15 cellular contexts compared by ENCODE assay signal in genomic region chr19:40358773-40359172, GRCh38. TPM values are rescaled to one million over a fixed set of nuclear protein-coding genes. Genes with fewer than 3 reads are reported as not detected.
DNase-seq lines count a peak whose midpoint lies in the region; ATAC-seq and TF ChIP-seq lines count a peak whose summit lies in the region.
"Had no signal": no experiment of that assay in that cellular context is flagged by ENCODE, and none has a peak within 500 bp of the region (broad histone marks: within the 10 kb centered on the region; RNA-seq: fewer than 3 reads in every experiment).

No MANE protein-coding gene starts in this region.

- peak; percentile 60 for ATAC-seq in GM19395 (IDR thresholded peaks at IDR 0.05; ENCODE audit: unreplicated experiment)
- peak; percentile 56 to 74 for ATAC-seq in lower lobe of right lung
- ATAC-seq: PC-3 had no signal

- no peaks in the 10 kb centered on the region for H3K9me3 ChIP-seq in BLaER1 treated with 17β-estradiol and CSF1 and Interleukin-3, amounts not matched to agents 10 nM and 100 nM (replicated peaks in 1 of 11)
- H3K9me3 ChIP-seq in lower lobe of right lung, result no peaks in the 10 kb centered on the region
- H3K9me3 ChIP-seq in smooth muscle cell (replicated peaks; ENCODE audit: low read depth), result no peaks in the 10 kb centered on the region
- H3K9me3 ChIP-seq: adrenal gland had no signal

- H3K27ac ChIP-seq in BLaER1 treated with 17β-estradiol and CSF1 and Interleukin-3, amounts not matched to agents 10 nM and 100 nM, result peak overlapping the region; percentile 38 to 81 (median 73); a peak in 21 of 22 replicates
- H3K27ac ChIP-seq in lower lobe of right lung, result no peak overlapping the region
- no peak overlapping the region for H3K27ac ChIP-seq in smooth muscle cell (ENCODE audit: low read depth)

- peak overlapping the region; percentile 71 to 97 (median 85) for H3K4me2 ChIP-seq in BLaER1 treated with 17β-estradiol and CSF1 and Interleukin-3, amounts not matched to agents 10 nM and 100 nM
- H3K4me2 ChIP-seq in smooth muscle cell, result no peak overlapping the region

- H2AFZ ChIP-seq in smooth muscle cell (ENCODE audit: low read depth), result no peak overlapping the region

- peaks cover 12% of the 10 kb centered on the region for H3K79me2 ChIP-seq in smooth muscle cell (ENCODE audit: low read depth)

- H3K36me3 ChIP-seq in BLaER1 treated with 17β-estradiol and CSF1 and Interleukin-3, amounts not matched to agents 10 nM and 100 nM, result peaks cover 0 to 14% (median 0%) of the 10 kb centered on the region in 11 experiments; a peak in 2 of 22 replicates
- peaks cover 10% of the 10 kb centered on the region for H3K36me3 ChIP-seq in lower lobe of right lung
- H3K36me3 ChIP-seq in smooth muscle cell (ENCODE audit: low read depth), result no peaks in the 10 kb centered on the region

- H3K9ac ChIP-seq in BLaER1 treated with 17β-estradiol and CSF1 and Interleukin-3, amounts not matched to agents 10 nM and 100 nM, result peak overlapping the region; percentile 40 to 69 (median 59); a peak in 18 of 22 replicates
- H3K9ac ChIP-seq in smooth muscle cell (ENCODE audit: low read depth), result no peak overlapping the region

- WGBS in smooth muscle cell (ENCODE audit: low lambda C conversion rate), result 100% methylated on average over 5 of the region's 5 CpGs

- DNase-seq in OCI-M1 (lab: John Stamatoyannopoulos, UW), result peak; percentile 69
- no peak for DNase-seq in lower lobe of right lung
- DNase-seq in activated CD4-positive, alpha-beta T cell treated with anti-CD3 and anti-CD28 coated beads for 4 hours, result no peak
- DNase-seq in NCI-H345 (lab: John Stamatoyannopoulos, UW), result no peak
- no peak for DNase-seq in smooth muscle cell (lab: John Stamatoyannopoulos, UW; ENCODE audit: unreplicated experiment)
- DNase-seq in activated CD8-positive, alpha-beta memory T cell treated with anti-CD3 and anti-CD28 coated beads for 24 hours, result no peak
- DNase-seq: GOT3, kidney, NCI-H1930, PC-3, T1000 had no signal

- peaks cover 0 to 52% (median 22%) of the 10 kb centered on the region in 11 experiments; a peak in 9 of 22 replicates for H4K20me1 ChIP-seq in BLaER1 treated with 17β-estradiol and CSF1 and Interleukin-3, amounts not matched to agents 10 nM and 100 nM
- H4K20me1 ChIP-seq in smooth muscle cell (ENCODE audit: low read depth), result peaks cover 31% of the 10 kb centered on the region

- peaks cover 46 to 85% (median 81%) of the 10 kb centered on the region in 10 experiments for H3K4me1 ChIP-seq in BLaER1 treated with 17β-estradiol and CSF1 and Interleukin-3, amounts not matched to agents 10 nM and 100 nM
- peaks cover 39% of the 10 kb centered on the region for H3K4me1 ChIP-seq in lower lobe of right lung
- H3K4me1 ChIP-seq in smooth muscle cell (ENCODE audit: low read depth), result no peaks in the 10 kb centered on the region

- no peaks in the 10 kb centered on the region for H3F3A ChIP-seq in smooth muscle cell (ENCODE audit: low read depth)

- intact Hi-C loops in lower lobe of right lung (cut with DNase I), result no loop called here

- H3K4me3 ChIP-seq in BLaER1 treated with 17β-estradiol and CSF1 and Interleukin-3, amounts not matched to agents 10 nM and 100 nM, result peak overlapping the region in 5 of 10 experiments; percentile 14 to 41 (median 22); a peak in 4 of 20 replicates
- H3K4me3 ChIP-seq in lower lobe of right lung (no peak overlapping the region), smooth muscle cell (no peak overlapping the region)
- H3K4me3 ChIP-seq: adrenal gland had no signal

- TF ChIP-seq CTCF in lower lobe of right lung (IDR thresholded peaks at IDR 0.05) (no peak), smooth muscle cell (IDR thresholded peaks at IDR 0.05; ENCODE audit: borderline replicate concordance, insufficient read depth, poor library complexity, severe bottlenecking) (no peak)

- H3K27me3 ChIP-seq in BLaER1 treated with 17β-estradiol and CSF1 and Interleukin-3, amounts not matched to agents 10 nM and 100 nM, result peaks cover 0 to 15% (median 0%) of the 10 kb centered on the region in 11 experiments; a peak in 4 of 22 replicates
- H3K27me3 ChIP-seq in lower lobe of right lung (ENCODE audit: low read depth) (no peaks in the 10 kb centered on the region), smooth muscle cell (ENCODE audit: low read depth) (no peaks in the 10 kb centered on the region)
- H3K27me3 ChIP-seq: adrenal gland had no signal

RNA-seq across cellular contexts. Expression of gene PLD3, which starts 10.3 kb away (rescaled TPM):
- 355 TPM for total RNA-seq in lower lobe of right lung
- 716 and 737 TPM in 2 replicates for total RNA-seq in smooth muscle cell
- 880 and 1,023 TPM in 2 replicates for polyA plus RNA-seq in smooth muscle cell

RNA-seq across cellular contexts. Expression of gene C19orf47, which starts 10.6 kb away (rescaled TPM):
- total RNA-seq in lower lobe of right lung (15.7 TPM), smooth muscle cell (6.3 and 7.6 TPM in 2 replicates)
- polyA plus RNA-seq in smooth muscle cell, result 7.8 and 9.3 TPM in 2 replicates

RNA-seq across cellular contexts. Expression of gene HIPK4, which starts 31.2 kb away (rescaled TPM):
- total RNA-seq in lower lobe of right lung (0.21 TPM), smooth muscle cell (not detected in 2 replicates)
- 0.32 and 0.39 TPM in 2 replicates for polyA plus RNA-seq in smooth muscle cell
- total RNA-seq: PC-3 had no signal
- polyA plus RNA-seq: neural cell had no signal

RNA-seq across cellular contexts. Expression of gene PRX, which starts 54.4 kb away (rescaled TPM):
- total RNA-seq in lower lobe of right lung (51.5 TPM), smooth muscle cell (3.3 and 4.4 TPM in 2 replicates)
- 2.9 and 3.9 TPM in 2 replicates for polyA plus RNA-seq in smooth muscle cell

Comparison
In these comparisons a context has a peak if more than half of its experiments do, and no peak if none do; other contexts are left out.
1. H3K27ac ChIP-seq: peak in BLaER1 treated with 17β-estradiol and CSF1 and Interleukin-3, amounts not matched to agents 10 nM and 100 nM (11 of 11); none in lower lobe of right lung (single experiment) and smooth muscle cell (single experiment).